Comparison of ENCODE assay signal across 8 cellular contexts in genomic region chr15:43376017-43376705, GRCh38. TPM values are rescaled to one million over a fixed set of nuclear protein-coding genes. Genes with fewer than 3 reads are reported as not detected.
DNase-seq lines count a peak whose midpoint lies in the region; ATAC-seq and TF ChIP-seq lines count a peak whose summit lies in the region.

No MANE protein-coding gene starts in this region.

- H3K4me3 Mint-ChIP-seq in activated naive CD8-positive, alpha-beta T cell treated with anti-CD3 and anti-CD28 coated beads for 36 hours: no peak overlapping the region

- CTCF ChIA-PET in AG04450 (lab: Charles Lee): interaction anchor here (0.8 to 2.2 kb wide), 13 partner anchors 8 to 375 kb away, joined by 3 to 13 read pairs (median 4); no protein-coding TSS in a partner anchor

- POLR2A ChIA-PET in AG04450 (lab: Yijun Ruan, JAX): no interaction called here

- ATAC-seq in stimulated activated naive CD8-positive, alpha-beta T cell treated with anti-CD3 and anti-CD28 coated beads, Interleukin-15, Interleukin-2, amounts not matched to agents 100 U/mL and 50 U/mL, for 24 hours: peak; percentile 57
- ATAC-seq in GM21619 (IDR thresholded peaks at IDR 0.05; ENCODE audit: unreplicated experiment) (no peak), HG03457 (IDR thresholded peaks at IDR 0.05; ENCODE audit: unreplicated experiment) (no peak)

- no peaks in the 10 kb centered on the region for H3K27me3 Mint-ChIP-seq in activated naive CD8-positive, alpha-beta T cell treated with anti-CD3 and anti-CD28 coated beads for 36 hours

- H3K27ac Mint-ChIP-seq in activated naive CD8-positive, alpha-beta T cell treated with anti-CD3 and anti-CD28 coated beads for 36 hours: no peak overlapping the region

- DNase-seq in AG04450 (ENCODE audit: low read depth, low spot score) (no peak), GM12864 (ENCODE audit: low read depth) (peak; percentile 37), NCI-H526 treated with DMSO at 0.1 percent for 48 hours (lab: John Stamatoyannopoulos, UW) (peak; percentile 42), islet precursor cell (peak; percentile 55)
- DNase-seq in activated naive CD8-positive, alpha-beta T cell treated with anti-CD3 and anti-CD28 coated beads for 36 hours: peak; percentile 14
- peak; percentile 32 for DNase-seq in stimulated activated naive CD8-positive, alpha-beta T cell treated with anti-CD3 and anti-CD28 coated beads, Interleukin-15, Interleukin-2, amounts not matched to agents 100 U/mL and 50 U/mL, for 24 hours

- H3K4me3 ChIP-seq in AG04450 (ENCODE audit: low read depth, low read length) (no peak overlapping the region), GM12864 (ENCODE audit: low read depth, low read length) (no peak overlapping the region)

- peaks cover 20% of the 10 kb centered on the region for H3K4me1 Mint-ChIP-seq in activated naive CD8-positive, alpha-beta T cell treated with anti-CD3 and anti-CD28 coated beads for 36 hours

- TF ChIP-seq CTCF in AG04450 (IDR thresholded peaks at IDR 0.05; ENCODE audit: low read depth, low read length) (peak; percentile 80), GM12864 (IDR thresholded peaks at IDR 0.05; ENCODE audit: low read depth, low read length, missing control alignments) (peak; percentile 85)

- H3K9me3 Mint-ChIP-seq in activated naive CD8-positive, alpha-beta T cell treated with anti-CD3 and anti-CD28 coated beads for 36 hours: no peaks in the 10 kb centered on the region

- no peak overlapping the region for H3K27ac ChIP-seq in AG04450 (ENCODE audit: low read depth, low read length)

- peaks cover 35% of the 10 kb centered on the region for H3K36me3 Mint-ChIP-seq in activated naive CD8-positive, alpha-beta T cell treated with anti-CD3 and anti-CD28 coated beads for 36 hours

- no peaks in the 10 kb centered on the region for H3K27me3 ChIP-seq in AG04450 (ENCODE audit: control insufficient read depth, insufficient read depth, low read length)

- no peaks in the 10 kb centered on the region; the same call in 1 of the 2 replicates for H3K9me3 ChIP-seq in AG04450 (ENCODE audit: control insufficient read depth, insufficient read depth, low read length)

RNA-seq across cellular contexts. Expression of gene TUBGCP4, which starts 5.3 kb away (rescaled TPM):
- polyA plus RNA-seq in AG04450 (2011; rRNA removed): 12.3 and 14.0 TPM in 2 replicates
- 20.5 and 23.0 TPM in 2 replicates for polyA minus RNA-seq in AG04450 (2011; rRNA and poly(A)+ RNA removed)
- 10 to 100 TPM; 38.0 to 38.3 TPM for total RNA-seq in activated naive CD8-positive, alpha-beta T cell treated with anti-CD3 and anti-CD28 coated beads for 36 hours

RNA-seq across cellular contexts. Expression of gene ZSCAN29, which starts 5.3 kb away (rescaled TPM):
- 8.8 and 9.6 TPM in 2 replicates for polyA plus RNA-seq in AG04450 (2011; rRNA removed)
- polyA minus RNA-seq in AG04450 (2011; rRNA and poly(A)+ RNA removed): 7.5 and 8.9 TPM in 2 replicates
- total RNA-seq in activated naive CD8-positive, alpha-beta T cell treated with anti-CD3 and anti-CD28 coated beads for 36 hours: 10 to 100 TPM; 23.2 to 26.8 TPM

RNA-seq across cellular contexts. Expression of gene LCMT2, which starts 45.8 kb away (rescaled TPM):
- polyA plus RNA-seq in AG04450 (2011; rRNA removed): 11.2 and 11.7 TPM in 2 replicates
- 12.4 and 13.9 TPM in 2 replicates for polyA minus RNA-seq in AG04450 (2011; rRNA and poly(A)+ RNA removed)
- total RNA-seq in activated naive CD8-positive, alpha-beta T cell treated with anti-CD3 and anti-CD28 coated beads for 36 hours: 10 to 100 TPM; 12.4 to 14.3 TPM
